ENCODE assay signal across 17 cellular contexts in genomic region chr18:58212274-58212673, GRCh38.
DNase-seq lines count a peak whose midpoint lies in the region; ATAC-seq, FAIRE-seq and TF ChIP-seq lines count a peak whose summit lies in the region.
"Had no signal": no experiment of that assay in that cellular context is flagged by ENCODE, and none has a peak within 500 bp of the region (broad histone marks: within the 10 kb centered on the region; RNA-seq: fewer than 3 reads in every experiment).

No MANE protein-coding gene starts in this region.

- POLR2A ChIA-PET in HEK293T (lab: Yijun Ruan, JAX): no interaction called here

- H3K36me3 ChIP-seq in pancreas: no peaks in the 10 kb centered on the region
- H3K36me3 ChIP-seq in brain microvascular endothelial cell (replicated peaks): no peaks in the 10 kb centered on the region
- H3K36me3 ChIP-seq: SJCRH30 had no signal

- H3K4me3 ChIP-seq in pancreas (no peak overlapping the region), brain microvascular endothelial cell (ENCODE audit: low read depth, low read length) (no peak overlapping the region)
- H3K4me3 ChIP-seq: SJCRH30, testis had no signal

- in situ Hi-C loops in brain microvascular endothelial cell (cut with HindIII; ENCODE audit: low pct_ligation_motif_present, low sequenced_read_pairs): no loop called here

- FAIRE-seq in pancreas (lab: Jason Lieb, UNC): no peak
- FAIRE-seq: colon, frontal cortex had no signal

- H3K27me3 ChIP-seq in pancreas (no peaks in the 10 kb centered on the region), brain microvascular endothelial cell (replicated peaks) (no peaks in the 10 kb centered on the region)
- H3K27me3 ChIP-seq: SJCRH30, testis had no signal

- intact Hi-C loops in pancreas (cut with DNase I): no loop called here

- no peaks in the 10 kb centered on the region for H3K9me3 ChIP-seq in pancreas
- H3K9me3 ChIP-seq: SJCRH30, testis had no signal

- peak overlapping the region; percentile 93 for H3K27ac ChIP-seq in VCaP
- peak overlapping the region in 2 of 4 donors; percentile 16 to 37 for H3K27ac ChIP-seq in pancreas
- H3K27ac ChIP-seq in brain microvascular endothelial cell: no peak overlapping the region
- H3K27ac ChIP-seq: KMS-11, SJCRH30, testis had no signal

- TF ChIP-seq CTCF in VCaP (conservative IDR thresholded peaks at IDR 0.05): no peak
- TF ChIP-seq CTCF in pancreas (IDR thresholded peaks at IDR 0.05): no peak
- TF ChIP-seq CTCF in brain microvascular endothelial cell (IDR thresholded peaks at IDR 0.05; ENCODE audit: low read depth, low read length, missing control alignments): no peak

- 38 to 54% methylated on average over 8 of the region's 8 CpGs for WGBS in pancreas, 2 donors

- CTCF ChIA-PET in HEK293T (lab: Yijun Ruan, JAX): no interaction called here

- ATAC-seq in GM18520 (IDR thresholded peaks at IDR 0.05; ENCODE audit: unreplicated experiment) (peak; percentile 52), GM21825 (IDR thresholded peaks at IDR 0.05; ENCODE audit: unreplicated experiment) (peak; percentile 43), pancreas (peak; percentile 11 to 53 (median 24)), HG02885 (IDR thresholded peaks at IDR 0.05; ENCODE audit: poor library complexity, unreplicated experiment) (no peak)
- ATAC-seq: activated CD4-positive, alpha-beta T cell treated with anti-CD3 and anti-CD28 coated beads for 36 hours had no signal

- peaks cover 12 to 41% (median 34%) of the 10 kb centered on the region in 3 donors for H3K4me1 ChIP-seq in pancreas
- H3K4me1 ChIP-seq: SJCRH30, testis had no signal

- DNase-seq in pancreas (no peak), NCI-H526 treated with DMSO at 0.1 percent for 48 hours (lab: John Stamatoyannopoulos, UW) (no peak), HEK293T (ENCODE audit: extremely low spot score) (no peak), brain microvascular endothelial cell (no peak)
- DNase-seq: activated CD4-positive, alpha-beta T cell treated with anti-CD3 and anti-CD28 coated beads for 36 hours; NCI-H1105 treated with DMSO at 0.1 percent for 48 hours; NCI-H2171; NCI-H748 treated with DMSO at 0.1 percent for 48 hours; SJCRH30; testis had no signal

TF ChIP-seq in HEK293T, 16 proteins besides CTCF, POLR2A, EP300 and RAD21:
- no peak for TF ChIP-seq PKNOX1 (IDR thresholded peaks at IDR 0.05)
- TF ChIP-seq SUZ12 (IDR thresholded peaks at IDR 0.05): no peak
- TF ChIP-seq CTBP1 (IDR thresholded peaks at IDR 0.05; ENCODE audit: borderline replicate concordance): no peak
- TF ChIP-seq BHLHE40 (IDR thresholded peaks at IDR 0.05; ENCODE audit: borderline replicate concordance): no peak
- TF ChIP-seq L3MBTL2 (conservative IDR thresholded peaks at IDR 0.05): no peak
- TF ChIP-seq FOXK2 (IDR thresholded peaks at IDR 0.05): no peak
- no peak for TF ChIP-seq FOXA1 (IDR thresholded peaks at IDR 0.05)
